Comparison of ENCODE assay signal across 10 cellular contexts in the genomic region with DNA sequence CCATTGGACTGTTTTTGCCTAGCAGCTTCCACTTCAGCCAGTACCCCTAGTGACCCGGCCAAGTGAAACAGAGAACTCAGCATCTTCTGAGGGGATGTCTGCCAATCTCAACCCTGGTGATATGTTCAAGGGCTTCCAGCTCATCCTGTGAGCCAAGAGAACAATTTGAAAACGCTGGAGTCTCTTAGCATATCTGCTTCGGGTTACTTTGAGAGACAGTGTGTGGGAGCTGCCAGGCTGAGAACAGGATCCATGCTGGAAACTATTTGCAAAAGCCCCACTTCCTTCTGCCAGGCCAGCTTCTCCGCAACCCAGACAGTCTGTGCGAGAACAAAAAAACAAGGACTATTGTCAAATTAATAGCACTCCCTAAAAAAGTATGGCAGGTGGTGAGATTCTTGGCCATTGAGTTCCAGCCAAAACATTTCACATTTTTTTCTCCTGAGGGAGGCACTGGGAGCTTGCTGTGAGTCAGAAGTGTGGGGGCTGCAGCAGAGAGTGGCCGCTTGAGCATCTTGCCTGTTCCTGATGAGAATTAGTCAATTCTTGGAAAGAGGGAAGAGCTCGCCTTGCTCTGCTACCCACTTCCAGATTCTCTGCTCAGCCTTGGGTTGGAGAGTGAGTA.
DNase-seq lines count a peak whose midpoint lies in the region; ATAC-seq and TF ChIP-seq lines count a peak whose summit lies in the region.
"Had no signal": no experiment of that assay in that cellular context is flagged by ENCODE, and none has a peak within 500 bp of the region (broad histone marks: within the 10 kb centered on the region; RNA-seq: fewer than 3 reads in every experiment).

No MANE protein-coding gene starts in this region.

- intact Hi-C loops in posterior cingulate gyrus (cut with DNase I), result no loop called here

- H3K36me3 ChIP-seq in MM.1S (replicated peaks; ENCODE audit: insufficient read depth, low read length), result no peaks in the 10 kb centered on the region

- no peak overlapping the region for H3K9ac ChIP-seq in MM.1S (ENCODE audit: low read length)

- H3K4me1 ChIP-seq in MM.1S (ENCODE audit: low read length), result no peaks in the 10 kb centered on the region

- H4K20me1 ChIP-seq in MM.1S (ENCODE audit: insufficient read depth, low read length), result no peaks in the 10 kb centered on the region

- H3K79me2 ChIP-seq in MM.1S (ENCODE audit: low read length), result no peaks in the 10 kb centered on the region

- H3K27ac ChIP-seq in MM.1S (ENCODE audit: low read length), result no peak overlapping the region

- no peak for TF ChIP-seq CTCF in MM.1S (IDR thresholded peaks at IDR 0.05; ENCODE audit: low read length)

- H2AFZ ChIP-seq in MM.1S (ENCODE audit: low read length), result no peak overlapping the region

- H3K9me3 ChIP-seq in MM.1S (replicated peaks; ENCODE audit: insufficient read depth, low read length), result no peaks in the 10 kb centered on the region

- no peaks in the 10 kb centered on the region for H3F3A ChIP-seq in MM.1S (ENCODE audit: insufficient read depth, low read length)

- no peak overlapping the region for H3K4me2 ChIP-seq in MM.1S (ENCODE audit: low read depth, low read length)

- DNase-seq in Daoy (ENCODE audit: low read depth), result peak; percentile 91
- DNase-seq in foreskin melanocyte, result peak; percentile 81
- DNase-seq in posterior cingulate gyrus, result peak in 8 of 10 donors; percentile 36 to 92 (median 63)
- no peak for DNase-seq in MM.1S
- DNase-seq in HuH-7 (ENCODE audit: low spot score), result no peak
- no peak for DNase-seq in activated CD4-positive, CD25-positive, alpha-beta regulatory T cell (lab: John Stamatoyannopoulos, UW)
- DNase-seq: DND-41; stimulated activated CD4-positive, alpha-beta T cell treated with anti-CD3 and anti-CD28 coated beads, Interleukin-12 subunit alpha, Interleukin-12 subunit beta, amount 100 ng/mL, for 4 hours had no signal

- no peaks in the 10 kb centered on the region for H3K27me3 ChIP-seq in MM.1S (replicated peaks; ENCODE audit: insufficient read depth, low read length)

- ATAC-seq in SK-N-SH treated with all-trans-retinoic acid at 6 μM for 48 hours (peak; percentile 80), GM21576 (IDR thresholded peaks at IDR 0.05; ENCODE audit: unreplicated experiment) (no peak)

- H3K4me3 ChIP-seq in MM.1S (ENCODE audit: low read length), result no peak overlapping the region

- H3K9me2 ChIP-seq in MM.1S (replicated peaks; ENCODE audit: insufficient read depth, low read length), result no peaks in the 10 kb centered on the region

TF ChIP-seq in SK-N-SH treated with all-trans-retinoic acid at 6 μM for 48 hours, 23 proteins besides CTCF, POLR2A, EP300 and RAD21:
- TF ChIP-seq ZNF8 (CRISPR knock-in tag; IDR thresholded peaks at IDR 0.05) (no peak), RARB (CRISPR knock-in tag; IDR thresholded peaks at IDR 0.05) (no peak), ZFP3 (CRISPR knock-in tag; IDR thresholded peaks at IDR 0.05) (0 out of 2 replicates have a peak, but pooled peaks have one; percentile 9), ZC3H10 (CRISPR knock-in tag; IDR thresholded peaks at IDR 0.05) (no peak), ARNTL (CRISPR knock-in tag; IDR thresholded peaks at IDR 0.05; ENCODE audit: borderline replicate concordance, low read depth) (no peak), TOX (CRISPR knock-in tag; IDR thresholded peaks at IDR 0.05; ENCODE audit: borderline replicate concordance) (no peak), ZFP30 (CRISPR knock-in tag; IDR thresholded peaks at IDR 0.05) (no peak), PPARA (CRISPR knock-in tag; IDR thresholded peaks at IDR 0.05; ENCODE audit: borderline replicate concordance) (no peak)
- TF ChIP-seq, protein P1, sequence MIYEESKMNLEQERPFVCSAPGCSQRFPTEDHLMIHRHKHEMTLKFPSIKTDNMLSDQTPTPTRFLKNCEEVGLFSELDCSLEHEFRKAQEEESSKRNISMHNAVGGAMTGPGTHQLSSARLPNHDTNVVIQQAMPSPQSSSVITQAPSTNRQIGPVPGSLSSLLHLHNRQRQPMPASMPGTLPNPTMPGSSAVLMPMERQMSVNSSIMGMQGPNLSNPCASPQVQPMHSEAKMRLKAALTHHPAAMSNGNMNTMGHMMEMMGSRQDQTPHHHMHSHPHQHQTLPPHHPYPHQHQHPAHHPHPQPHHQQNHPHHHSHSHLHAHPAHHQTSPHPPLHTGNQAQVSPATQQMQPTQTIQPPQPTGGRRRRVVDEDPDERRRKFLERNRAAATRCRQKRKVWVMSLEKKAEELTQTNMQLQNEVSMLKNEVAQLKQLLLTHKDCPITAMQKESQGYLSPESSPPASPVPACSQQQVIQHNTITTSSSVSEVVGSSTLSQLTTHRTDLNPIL (CRISPR knock-in tag; IDR thresholded peaks at IDR 0.05; ENCODE audit: low read depth), result peak; percentile 12; the same call in 1 of the 2 replicates
- TF ChIP-seq, protein P2, sequence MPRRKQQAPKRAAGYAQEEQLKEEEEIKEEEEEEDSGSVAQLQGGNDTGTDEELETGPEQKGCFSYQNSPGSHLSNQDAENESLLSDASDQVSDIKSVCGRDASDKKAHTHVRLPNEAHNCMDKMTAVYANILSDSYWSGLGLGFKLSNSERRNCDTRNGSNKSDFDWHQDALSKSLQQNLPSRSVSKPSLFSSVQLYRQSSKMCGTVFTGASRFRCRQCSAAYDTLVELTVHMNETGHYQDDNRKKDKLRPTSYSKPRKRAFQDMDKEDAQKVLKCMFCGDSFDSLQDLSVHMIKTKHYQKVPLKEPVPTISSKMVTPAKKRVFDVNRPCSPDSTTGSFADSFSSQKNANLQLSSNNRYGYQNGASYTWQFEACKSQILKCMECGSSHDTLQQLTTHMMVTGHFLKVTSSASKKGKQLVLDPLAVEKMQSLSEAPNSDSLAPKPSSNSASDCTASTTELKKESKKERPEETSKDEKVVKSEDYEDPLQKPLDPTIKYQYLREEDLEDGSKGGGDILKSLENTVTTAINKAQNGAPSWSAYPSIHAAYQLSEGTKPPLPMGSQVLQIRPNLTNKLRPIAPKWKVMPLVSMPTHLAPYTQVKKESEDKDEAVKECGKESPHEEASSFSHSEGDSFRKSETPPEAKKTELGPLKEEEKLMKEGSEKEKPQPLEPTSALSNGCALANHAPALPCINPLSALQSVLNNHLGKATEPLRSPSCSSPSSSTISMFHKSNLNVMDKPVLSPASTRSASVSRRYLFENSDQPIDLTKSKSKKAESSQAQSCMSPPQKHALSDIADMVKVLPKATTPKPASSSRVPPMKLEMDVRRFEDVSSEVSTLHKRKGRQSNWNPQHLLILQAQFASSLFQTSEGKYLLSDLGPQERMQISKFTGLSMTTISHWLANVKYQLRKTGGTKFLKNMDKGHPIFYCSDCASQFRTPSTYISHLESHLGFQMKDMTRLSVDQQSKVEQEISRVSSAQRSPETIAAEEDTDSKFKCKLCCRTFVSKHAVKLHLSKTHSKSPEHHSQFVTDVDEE (CRISPR knock-in tag; IDR thresholded peaks at IDR 0.05), result no peak
- TF ChIP-seq, protein P3, sequence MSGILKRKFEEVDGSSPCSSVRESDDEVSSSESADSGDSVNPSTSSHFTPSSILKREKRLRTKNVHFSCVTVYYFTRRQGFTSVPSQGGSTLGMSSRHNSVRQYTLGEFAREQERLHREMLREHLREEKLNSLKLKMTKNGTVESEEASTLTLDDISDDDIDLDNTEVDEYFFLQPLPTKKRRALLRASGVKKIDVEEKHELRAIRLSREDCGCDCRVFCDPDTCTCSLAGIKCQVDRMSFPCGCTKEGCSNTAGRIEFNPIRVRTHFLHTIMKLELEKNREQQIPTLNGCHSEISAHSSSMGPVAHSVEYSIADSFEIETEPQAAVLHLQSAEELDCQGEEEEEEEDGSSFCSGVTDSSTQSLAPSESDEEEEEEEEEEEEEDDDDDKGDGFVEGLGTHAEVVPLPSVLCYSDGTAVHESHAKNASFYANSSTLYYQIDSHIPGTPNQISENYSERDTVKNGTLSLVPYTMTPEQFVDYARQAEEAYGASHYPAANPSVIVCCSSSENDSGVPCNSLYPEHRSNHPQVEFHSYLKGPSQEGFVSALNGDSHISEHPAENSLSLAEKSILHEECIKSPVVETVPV (CRISPR knock-in tag; IDR thresholded peaks at IDR 0.05), result no peak

Comparison
In these comparisons a context has a peak if more than half of its experiments do, and no peak if none do; other contexts are left out.
1. DNase-seq: peak in Daoy (single experiment), foreskin melanocyte (single experiment) and posterior cingulate gyrus (8 of 10); none in MM.1S (single experiment), HuH-7 (single experiment) and activated CD4-positive, CD25-positive, alpha-beta regulatory T cell (0 of 4).